ENCODE assay signal across 1 cellular context in the genomic region with DNA sequence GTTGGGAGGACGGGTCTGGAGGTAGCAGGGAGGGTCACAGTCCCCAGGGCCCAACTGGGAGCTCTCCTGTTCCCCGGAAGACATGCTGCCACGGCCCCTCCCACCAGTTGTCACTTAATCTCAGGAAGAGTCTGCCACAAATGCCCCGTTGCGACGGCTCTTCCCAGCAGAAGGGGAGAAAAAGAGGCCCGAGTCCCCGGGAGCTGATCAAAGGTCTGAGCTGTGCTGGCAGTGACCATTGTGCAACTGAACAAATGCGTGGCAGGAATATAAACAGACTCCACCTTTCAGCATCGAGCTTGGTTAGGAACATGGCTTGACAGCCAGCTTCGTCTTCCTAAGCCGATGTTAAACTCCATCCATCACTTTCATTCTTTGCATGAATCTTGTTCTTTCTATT.
TF ChIP-seq lines count a peak whose summit lies in the region.

No MANE protein-coding gene starts in this region.

TF ChIP-seq in HepG2, 621 proteins besides CTCF, POLR2A, EP300 and RAD21 (continued from another document and continues in another):
- TF ChIP-seq, protein P1, sequence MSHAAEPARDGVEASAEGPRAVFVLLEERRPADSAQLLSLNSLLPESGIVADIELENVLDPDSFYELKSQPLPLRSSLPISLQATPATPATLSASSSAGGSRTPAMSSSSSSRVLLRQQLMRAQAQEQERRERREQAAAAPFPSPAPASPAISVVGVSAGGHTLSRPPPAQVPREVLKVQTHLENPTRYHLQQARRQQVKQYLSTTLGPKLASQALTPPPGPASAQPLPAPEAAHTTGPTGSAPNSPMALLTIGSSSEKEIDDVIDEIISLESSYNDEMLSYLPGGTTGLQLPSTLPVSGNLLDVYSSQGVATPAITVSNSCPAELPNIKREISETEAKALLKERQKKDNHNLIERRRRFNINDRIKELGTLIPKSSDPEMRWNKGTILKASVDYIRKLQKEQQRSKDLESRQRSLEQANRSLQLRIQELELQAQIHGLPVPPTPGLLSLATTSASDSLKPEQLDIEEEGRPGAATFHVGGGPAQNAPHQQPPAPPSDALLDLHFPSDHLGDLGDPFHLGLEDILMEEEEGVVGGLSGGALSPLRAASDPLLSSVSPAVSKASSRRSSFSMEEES (CRISPR knock-in tag; IDR thresholded peaks at IDR 0.05) = no peak
- TF ChIP-seq IKZF1 (IDR thresholded peaks at IDR 0.05) = no peak
- TF ChIP-seq ZSCAN9 (CRISPR knock-in tag; IDR thresholded peaks at IDR 0.05; ENCODE audit: borderline replicate concordance) = no peak
- TF ChIP-seq ZNF205 (CRISPR knock-in tag; IDR thresholded peaks at IDR 0.05) = 0 out of 2 replicates have a peak, but pooled peaks have one; percentile 58
- no peak for TF ChIP-seq GZF1 (CRISPR knock-in tag; IDR thresholded peaks at IDR 0.05)
- no peak for TF ChIP-seq ZNF605 (CRISPR knock-in tag; IDR thresholded peaks at IDR 0.05)
- TF ChIP-seq, protein P2, sequence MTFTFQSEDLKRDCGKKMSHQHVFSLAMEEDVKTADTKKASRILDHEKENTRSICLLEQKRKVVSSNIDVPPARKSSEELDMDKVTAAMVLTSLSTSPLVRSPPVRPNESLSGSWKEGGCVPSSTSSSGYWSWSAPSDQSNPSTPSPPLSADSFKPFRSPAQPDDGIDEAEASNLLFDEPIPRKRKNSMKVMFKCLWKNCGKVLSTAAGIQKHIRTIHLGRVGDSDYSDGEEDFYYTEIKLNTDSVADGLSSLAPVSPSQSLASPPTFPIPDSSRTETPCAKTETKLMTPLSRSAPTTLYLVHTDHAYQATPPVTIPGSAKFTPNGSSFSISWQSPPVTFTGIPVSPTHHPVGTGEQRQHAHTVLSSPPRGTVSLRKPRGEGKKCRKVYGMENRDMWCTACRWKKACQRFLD (CRISPR knock-in tag; IDR thresholded peaks at IDR 0.05; ENCODE audit: borderline replicate concordance) = no peak
- TF ChIP-seq, protein P3, sequence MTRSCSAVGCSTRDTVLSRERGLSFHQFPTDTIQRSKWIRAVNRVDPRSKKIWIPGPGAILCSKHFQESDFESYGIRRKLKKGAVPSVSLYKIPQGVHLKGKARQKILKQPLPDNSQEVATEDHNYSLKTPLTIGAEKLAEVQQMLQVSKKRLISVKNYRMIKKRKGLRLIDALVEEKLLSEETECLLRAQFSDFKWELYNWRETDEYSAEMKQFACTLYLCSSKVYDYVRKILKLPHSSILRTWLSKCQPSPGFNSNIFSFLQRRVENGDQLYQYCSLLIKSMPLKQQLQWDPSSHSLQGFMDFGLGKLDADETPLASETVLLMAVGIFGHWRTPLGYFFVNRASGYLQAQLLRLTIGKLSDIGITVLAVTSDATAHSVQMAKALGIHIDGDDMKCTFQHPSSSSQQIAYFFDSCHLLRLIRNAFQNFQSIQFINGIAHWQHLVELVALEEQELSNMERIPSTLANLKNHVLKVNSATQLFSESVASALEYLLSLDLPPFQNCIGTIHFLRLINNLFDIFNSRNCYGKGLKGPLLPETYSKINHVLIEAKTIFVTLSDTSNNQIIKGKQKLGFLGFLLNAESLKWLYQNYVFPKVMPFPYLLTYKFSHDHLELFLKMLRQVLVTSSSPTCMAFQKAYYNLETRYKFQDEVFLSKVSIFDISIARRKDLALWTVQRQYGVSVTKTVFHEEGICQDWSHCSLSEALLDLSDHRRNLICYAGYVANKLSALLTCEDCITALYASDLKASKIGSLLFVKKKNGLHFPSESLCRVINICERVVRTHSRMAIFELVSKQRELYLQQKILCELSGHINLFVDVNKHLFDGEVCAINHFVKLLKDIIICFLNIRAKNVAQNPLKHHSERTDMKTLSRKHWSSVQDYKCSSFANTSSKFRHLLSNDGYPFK (CRISPR knock-in tag; IDR thresholded peaks at IDR 0.05; ENCODE audit: borderline replicate concordance) = no peak
- TF ChIP-seq, protein P4, sequence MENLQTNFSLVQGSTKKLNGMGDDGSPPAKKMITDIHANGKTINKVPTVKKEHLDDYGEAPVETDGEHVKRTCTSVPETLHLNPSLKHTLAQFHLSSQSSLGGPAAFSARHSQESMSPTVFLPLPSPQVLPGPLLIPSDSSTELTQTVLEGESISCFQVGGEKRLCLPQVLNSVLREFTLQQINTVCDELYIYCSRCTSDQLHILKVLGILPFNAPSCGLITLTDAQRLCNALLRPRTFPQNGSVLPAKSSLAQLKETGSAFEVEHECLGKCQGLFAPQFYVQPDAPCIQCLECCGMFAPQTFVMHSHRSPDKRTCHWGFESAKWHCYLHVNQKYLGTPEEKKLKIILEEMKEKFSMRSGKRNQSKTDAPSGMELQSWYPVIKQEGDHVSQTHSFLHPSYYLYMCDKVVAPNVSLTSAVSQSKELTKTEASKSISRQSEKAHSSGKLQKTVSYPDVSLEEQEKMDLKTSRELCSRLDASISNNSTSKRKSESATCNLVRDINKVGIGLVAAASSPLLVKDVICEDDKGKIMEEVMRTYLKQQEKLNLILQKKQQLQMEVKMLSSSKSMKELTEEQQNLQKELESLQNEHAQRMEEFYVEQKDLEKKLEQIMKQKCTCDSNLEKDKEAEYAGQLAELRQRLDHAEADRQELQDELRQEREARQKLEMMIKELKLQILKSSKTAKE (CRISPR knock-in tag; IDR thresholded peaks at IDR 0.05; ENCODE audit: borderline replicate concordance) = no peak
- TF ChIP-seq ZSCAN21 (CRISPR knock-in tag; IDR thresholded peaks at IDR 0.05; ENCODE audit: borderline replicate concordance) = no peak
- TF ChIP-seq CHD2 (IDR thresholded peaks at IDR 0.05; ENCODE audit: low read depth, low read length) = no peak
- TF ChIP-seq SOX13 (IDR thresholded peaks at IDR 0.05) = no peak
- TF ChIP-seq SOX13 (CRISPR knock-in tag; conservative IDR thresholded peaks at IDR 0.05 in 1 of 2, IDR thresholded peaks at IDR 0.05 in 1 of 2) = peak in 1 of 2 experiments; percentile 77; a peak in 2 of 4 replicates
- TF ChIP-seq, protein P5, sequence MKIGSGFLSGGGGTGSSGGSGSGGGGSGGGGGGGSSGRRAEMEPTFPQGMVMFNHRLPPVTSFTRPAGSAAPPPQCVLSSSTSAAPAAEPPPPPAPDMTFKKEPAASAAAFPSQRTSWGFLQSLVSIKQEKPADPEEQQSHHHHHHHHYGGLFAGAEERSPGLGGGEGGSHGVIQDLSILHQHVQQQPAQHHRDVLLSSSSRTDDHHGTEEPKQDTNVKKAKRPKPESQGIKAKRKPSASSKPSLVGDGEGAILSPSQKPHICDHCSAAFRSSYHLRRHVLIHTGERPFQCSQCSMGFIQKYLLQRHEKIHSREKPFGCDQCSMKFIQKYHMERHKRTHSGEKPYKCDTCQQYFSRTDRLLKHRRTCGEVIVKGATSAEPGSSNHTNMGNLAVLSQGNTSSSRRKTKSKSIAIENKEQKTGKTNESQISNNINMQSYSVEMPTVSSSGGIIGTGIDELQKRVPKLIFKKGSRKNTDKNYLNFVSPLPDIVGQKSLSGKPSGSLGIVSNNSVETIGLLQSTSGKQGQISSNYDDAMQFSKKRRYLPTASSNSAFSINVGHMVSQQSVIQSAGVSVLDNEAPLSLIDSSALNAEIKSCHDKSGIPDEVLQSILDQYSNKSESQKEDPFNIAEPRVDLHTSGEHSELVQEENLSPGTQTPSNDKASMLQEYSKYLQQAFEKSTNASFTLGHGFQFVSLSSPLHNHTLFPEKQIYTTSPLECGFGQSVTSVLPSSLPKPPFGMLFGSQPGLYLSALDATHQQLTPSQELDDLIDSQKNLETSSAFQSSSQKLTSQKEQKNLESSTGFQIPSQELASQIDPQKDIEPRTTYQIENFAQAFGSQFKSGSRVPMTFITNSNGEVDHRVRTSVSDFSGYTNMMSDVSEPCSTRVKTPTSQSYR (CRISPR knock-in tag; IDR thresholded peaks at IDR 0.05; ENCODE audit: borderline replicate concordance) = no peak
- TF ChIP-seq DNMT3B (CRISPR knock-in tag; conservative IDR thresholded peaks at IDR 0.05) = no peak
- TF ChIP-seq, protein P6, sequence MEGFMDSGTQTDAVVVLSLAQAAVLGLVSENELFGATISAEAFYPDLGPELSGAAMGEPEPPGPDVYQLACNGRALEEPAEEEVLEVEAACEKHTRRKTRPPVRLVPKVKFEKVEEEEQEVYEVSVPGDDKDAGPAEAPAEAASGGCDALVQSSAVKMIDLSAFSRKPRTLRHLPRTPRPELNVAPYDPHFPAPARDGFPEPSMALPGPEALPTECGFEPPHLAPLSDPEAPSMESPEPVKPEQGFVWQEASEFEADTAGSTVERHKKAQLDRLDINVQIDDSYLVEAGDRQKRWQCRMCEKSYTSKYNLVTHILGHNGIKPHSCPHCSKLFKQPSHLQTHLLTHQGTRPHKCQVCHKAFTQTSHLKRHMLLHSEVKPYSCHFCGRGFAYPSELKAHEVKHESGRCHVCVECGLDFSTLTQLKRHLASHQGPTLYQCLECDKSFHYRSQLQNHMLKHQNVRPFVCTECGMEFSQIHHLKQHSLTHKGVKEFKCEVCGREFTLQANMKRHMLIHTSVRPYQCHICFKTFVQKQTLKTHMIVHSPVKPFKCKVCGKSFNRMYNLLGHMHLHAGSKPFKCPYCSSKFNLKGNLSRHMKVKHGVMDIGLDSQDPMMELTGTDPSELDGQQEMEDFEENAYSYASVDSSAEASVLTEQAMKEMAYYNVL (CRISPR knock-in tag; IDR thresholded peaks at IDR 0.05; ENCODE audit: borderline replicate concordance) = 0 out of 2 replicates have a peak, but pooled peaks have one; percentile 32
- peak; percentile 55; the same call in 1 of the 2 replicates for TF ChIP-seq MEIS1 (CRISPR knock-in tag; IDR thresholded peaks at IDR 0.05; ENCODE audit: borderline replicate concordance)
- TF ChIP-seq ATRX (CRISPR knock-in tag; IDR thresholded peaks at IDR 0.05; ENCODE audit: borderline replicate concordance) = no peak
- no peak for TF ChIP-seq MTF1 (CRISPR knock-in tag; IDR thresholded peaks at IDR 0.05)
- TF ChIP-seq TBX3 (IDR thresholded peaks at IDR 0.05; ENCODE audit: borderline replicate concordance) = no peak
- TF ChIP-seq, protein P7, sequence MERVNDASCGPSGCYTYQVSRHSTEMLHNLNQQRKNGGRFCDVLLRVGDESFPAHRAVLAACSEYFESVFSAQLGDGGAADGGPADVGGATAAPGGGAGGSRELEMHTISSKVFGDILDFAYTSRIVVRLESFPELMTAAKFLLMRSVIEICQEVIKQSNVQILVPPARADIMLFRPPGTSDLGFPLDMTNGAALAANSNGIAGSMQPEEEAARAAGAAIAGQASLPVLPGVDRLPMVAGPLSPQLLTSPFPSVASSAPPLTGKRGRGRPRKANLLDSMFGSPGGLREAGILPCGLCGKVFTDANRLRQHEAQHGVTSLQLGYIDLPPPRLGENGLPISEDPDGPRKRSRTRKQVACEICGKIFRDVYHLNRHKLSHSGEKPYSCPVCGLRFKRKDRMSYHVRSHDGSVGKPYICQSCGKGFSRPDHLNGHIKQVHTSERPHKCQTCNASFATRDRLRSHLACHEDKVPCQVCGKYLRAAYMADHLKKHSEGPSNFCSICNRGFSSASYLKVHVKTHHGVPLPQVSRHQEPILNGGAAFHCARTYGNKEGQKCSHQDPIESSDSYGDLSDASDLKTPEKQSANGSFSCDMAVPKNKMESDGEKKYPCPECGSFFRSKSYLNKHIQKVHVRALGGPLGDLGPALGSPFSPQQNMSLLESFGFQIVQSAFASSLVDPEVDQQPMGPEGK (CRISPR knock-in tag; IDR thresholded peaks at IDR 0.05) = peak; percentile 72
- TF ChIP-seq ZNF737 (CRISPR knock-in tag; IDR thresholded peaks at IDR 0.05; ENCODE audit: borderline replicate concordance) = no peak
- TF ChIP-seq ZNF24 (IDR thresholded peaks at IDR 0.05) = peak; percentile 34; the same call in 1 of the 2 replicates
- TF ChIP-seq, protein P8, sequence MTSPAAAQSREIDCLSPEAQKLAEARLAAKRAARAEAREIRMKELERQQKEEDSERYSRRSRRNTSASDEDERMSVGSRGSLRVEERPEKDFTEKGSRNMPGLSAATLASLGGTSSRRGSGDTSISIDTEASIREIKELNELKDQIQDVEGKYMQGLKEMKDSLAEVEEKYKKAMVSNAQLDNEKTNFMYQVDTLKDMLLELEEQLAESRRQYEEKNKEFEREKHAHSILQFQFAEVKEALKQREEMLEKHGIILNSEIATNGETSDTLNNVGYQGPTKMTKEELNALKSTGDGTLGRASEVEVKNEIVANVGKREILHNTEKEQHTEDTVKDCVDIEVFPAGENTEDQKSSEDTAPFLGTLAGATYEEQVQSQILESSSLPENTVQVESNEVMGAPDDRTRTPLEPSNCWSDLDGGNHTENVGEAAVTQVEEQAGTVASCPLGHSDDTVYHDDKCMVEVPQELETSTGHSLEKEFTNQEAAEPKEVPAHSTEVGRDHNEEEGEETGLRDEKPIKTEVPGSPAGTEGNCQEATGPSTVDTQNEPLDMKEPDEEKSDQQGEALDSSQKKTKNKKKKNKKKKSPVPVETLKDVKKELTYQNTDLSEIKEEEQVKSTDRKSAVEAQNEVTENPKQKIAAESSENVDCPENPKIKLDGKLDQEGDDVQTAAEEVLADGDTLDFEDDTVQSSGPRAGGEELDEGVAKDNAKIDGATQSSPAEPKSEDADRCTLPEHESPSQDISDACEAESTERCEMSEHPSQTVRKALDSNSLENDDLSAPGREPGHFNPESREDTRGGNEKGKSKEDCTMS (CRISPR knock-in tag; conservative IDR thresholded peaks at IDR 0.05) = no peak
- TF ChIP-seq ZNF720 (CRISPR knock-in tag; IDR thresholded peaks at IDR 0.05) = no peak
- TF ChIP-seq ZNF256 (CRISPR knock-in tag; conservative IDR thresholded peaks at IDR 0.05) = no peak
- TF ChIP-seq NPAS2 (CRISPR knock-in tag; IDR thresholded peaks at IDR 0.05; ENCODE audit: borderline replicate concordance) = no peak
- no peak for TF ChIP-seq ZNF232 (CRISPR knock-in tag; IDR thresholded peaks at IDR 0.05; ENCODE audit: borderline replicate concordance)
- TF ChIP-seq, protein P9, sequence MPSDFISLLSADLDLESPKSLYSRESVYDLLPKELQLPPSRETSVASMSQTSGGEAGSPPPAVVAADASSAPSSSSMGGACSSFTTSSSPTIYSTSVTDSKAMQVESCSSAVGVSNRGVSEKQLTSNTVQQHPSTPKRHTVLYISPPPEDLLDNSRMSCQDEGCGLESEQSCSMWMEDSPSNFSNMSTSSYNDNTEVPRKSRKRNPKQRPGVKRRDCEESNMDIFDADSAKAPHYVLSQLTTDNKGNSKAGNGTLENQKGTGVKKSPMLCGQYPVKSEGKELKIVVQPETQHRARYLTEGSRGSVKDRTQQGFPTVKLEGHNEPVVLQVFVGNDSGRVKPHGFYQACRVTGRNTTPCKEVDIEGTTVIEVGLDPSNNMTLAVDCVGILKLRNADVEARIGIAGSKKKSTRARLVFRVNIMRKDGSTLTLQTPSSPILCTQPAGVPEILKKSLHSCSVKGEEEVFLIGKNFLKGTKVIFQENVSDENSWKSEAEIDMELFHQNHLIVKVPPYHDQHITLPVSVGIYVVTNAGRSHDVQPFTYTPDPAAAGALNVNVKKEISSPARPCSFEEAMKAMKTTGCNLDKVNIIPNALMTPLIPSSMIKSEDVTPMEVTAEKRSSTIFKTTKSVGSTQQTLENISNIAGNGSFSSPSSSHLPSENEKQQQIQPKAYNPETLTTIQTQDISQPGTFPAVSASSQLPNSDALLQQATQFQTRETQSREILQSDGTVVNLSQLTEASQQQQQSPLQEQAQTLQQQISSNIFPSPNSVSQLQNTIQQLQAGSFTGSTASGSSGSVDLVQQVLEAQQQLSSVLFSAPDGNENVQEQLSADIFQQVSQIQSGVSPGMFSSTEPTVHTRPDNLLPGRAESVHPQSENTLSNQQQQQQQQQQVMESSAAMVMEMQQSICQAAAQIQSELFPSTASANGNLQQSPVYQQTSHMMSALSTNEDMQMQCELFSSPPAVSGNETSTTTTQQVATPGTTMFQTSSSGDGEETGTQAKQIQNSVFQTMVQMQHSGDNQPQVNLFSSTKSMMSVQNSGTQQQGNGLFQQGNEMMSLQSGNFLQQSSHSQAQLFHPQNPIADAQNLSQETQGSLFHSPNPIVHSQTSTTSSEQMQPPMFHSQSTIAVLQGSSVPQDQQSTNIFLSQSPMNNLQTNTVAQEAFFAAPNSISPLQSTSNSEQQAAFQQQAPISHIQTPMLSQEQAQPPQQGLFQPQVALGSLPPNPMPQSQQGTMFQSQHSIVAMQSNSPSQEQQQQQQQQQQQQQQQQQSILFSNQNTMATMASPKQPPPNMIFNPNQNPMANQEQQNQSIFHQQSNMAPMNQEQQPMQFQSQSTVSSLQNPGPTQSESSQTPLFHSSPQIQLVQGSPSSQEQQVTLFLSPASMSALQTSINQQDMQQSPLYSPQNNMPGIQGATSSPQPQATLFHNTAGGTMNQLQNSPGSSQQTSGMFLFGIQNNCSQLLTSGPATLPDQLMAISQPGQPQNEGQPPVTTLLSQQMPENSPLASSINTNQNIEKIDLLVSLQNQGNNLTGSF (CRISPR knock-in tag; IDR thresholded peaks at IDR 0.05) = no peak
